In the genomic region with DNA sequence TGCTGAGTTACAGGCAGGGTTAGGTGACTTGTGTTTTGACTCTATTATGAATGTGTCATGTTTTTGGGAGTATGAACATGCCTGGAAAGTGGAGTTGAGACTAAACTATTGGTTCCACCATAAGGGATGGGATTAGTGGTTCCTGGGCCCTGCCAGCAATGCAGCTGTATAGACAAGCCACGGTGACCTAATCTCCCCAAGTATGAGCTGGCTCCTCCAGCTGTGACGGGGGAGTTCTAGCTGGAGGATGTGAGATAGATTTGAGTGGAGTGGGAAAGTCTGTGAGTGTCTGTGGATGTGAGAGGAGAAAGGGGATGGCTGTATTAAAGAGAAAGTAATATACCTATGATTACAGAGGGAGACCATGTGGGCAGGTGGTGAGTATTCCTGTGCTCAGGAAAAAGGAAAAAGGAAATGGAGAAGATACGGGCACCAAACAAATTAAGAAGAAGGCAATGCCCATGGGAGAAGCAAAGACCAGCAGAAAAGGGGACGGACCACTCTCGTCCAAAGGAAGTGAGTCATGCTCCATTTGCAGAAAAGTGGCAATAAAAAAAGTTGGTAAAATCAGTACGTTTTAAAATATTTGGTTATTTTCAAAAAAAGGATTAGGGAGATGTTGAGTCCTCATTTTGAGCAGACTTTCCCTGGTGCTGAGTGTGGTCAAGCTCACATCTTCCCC, we compare ENCODE assay signal across 16 cellular contexts. TPM values are rescaled to one million over a fixed set of nuclear protein-coding genes. Genes with fewer than 3 reads are reported as not detected.
DNase-seq lines count a peak whose midpoint lies in the region; ATAC-seq and TF ChIP-seq lines count a peak whose summit lies in the region.
"Had no signal": no experiment of that assay in that cellular context is flagged by ENCODE, and none has a peak within 500 bp of the region (broad histone marks: within the 10 kb centered on the region; RNA-seq: fewer than 3 reads in every experiment).

No MANE protein-coding gene starts in this region.

- H3K27me3 ChIP-seq in left ventricle myocardium inferior (ENCODE audit: low read depth) (no peaks in the 10 kb centered on the region), stomach smooth muscle (ENCODE audit: control insufficient read depth in 1 of 2, insufficient read depth in 2 of 2, low read length in 2 of 2) (no peaks in the 10 kb centered on the region), H7 (ENCODE audit: control insufficient read depth, insufficient read depth, low read length) (no peaks in the 10 kb centered on the region)
- H3K27me3 ChIP-seq: hepatocyte, testis had no signal

- no peak overlapping the region for H3K4me3 ChIP-seq in left ventricle myocardium inferior
- H3K4me3 ChIP-seq in stomach smooth muscle (ENCODE audit: low read length in 2 of 2) = no peak overlapping the region
- no peak overlapping the region for H3K4me3 ChIP-seq in H7 (ENCODE audit: insufficient read depth, low read depth, low read length)
- H3K4me3 ChIP-seq: hepatocyte, prostate gland, testis had no signal

- no peak for ATAC-seq in GM21737 (IDR thresholded peaks at IDR 0.05; ENCODE audit: unreplicated experiment)
- ATAC-seq: activated T-cell treated with anti-CD3 and anti-CD28 coated beads, Interleukin-2, amount 50 U/mL, for 72 hours had no signal

- intact Hi-C loops in left ventricle myocardium inferior (cut with micrococcal nuclease) = no loop called here

- peak; percentile 8 for DNase-seq in NCI-H82 (lab: John Stamatoyannopoulos, UW)
- no peak for DNase-seq in NCI-H82 treated with DMSO at 0.1 percent for 48 hours (lab: John Stamatoyannopoulos, UW; ENCODE audit: unreplicated experiment)
- peak; percentile 8 for DNase-seq in T1000 (lab: John Stamatoyannopoulos, UW)
- no peak for DNase-seq in left ventricle myocardium inferior
- DNase-seq in activated gamma-delta T cell (lab: John Stamatoyannopoulos, UW) = no peak
- DNase-seq in H7 = no peak
- DNase-seq: activated CD4-positive, alpha-beta T cell treated with anti-CD3 and anti-CD28 coated beads, Interleukin-2, amount 50 U/mL, for 48 hours; activated T-cell treated with anti-CD3 and anti-CD28 coated beads, Interleukin-2, amount 50 U/mL, for 72 hours; CD8-positive, alpha-beta memory T cell; MM.1S; SHP77 treated with DMSO at 0.1 percent for 48 hours; testis had no signal

- H3K27ac ChIP-seq in left ventricle myocardium inferior (replicated peaks) = peak overlapping the region; percentile 9
- peak overlapping the region; percentile 24 for H3K27ac ChIP-seq in stomach smooth muscle (ENCODE audit: low read length)
- H3K27ac ChIP-seq: hepatocyte, prostate gland, testis had no signal

- H3K4me1 ChIP-seq in left ventricle myocardium inferior = peaks cover 6% of the 10 kb centered on the region
- peaks cover 2% of the 10 kb centered on the region for H3K4me1 ChIP-seq in stomach smooth muscle (ENCODE audit: control insufficient read depth, insufficient read depth, low read length)
- H3K4me1 ChIP-seq: prostate gland, testis had no signal

- H3K9ac ChIP-seq in stomach smooth muscle (ENCODE audit: low read length in 2 of 2) = no peak overlapping the region

- H3K36me3 ChIP-seq in left ventricle myocardium inferior (no peaks in the 10 kb centered on the region), stomach smooth muscle (ENCODE audit: control insufficient read depth in 2 of 2, insufficient read depth in 2 of 2, low read length in 2 of 2) (no peaks in the 10 kb centered on the region), H7 (replicated peaks; ENCODE audit: control insufficient read depth, insufficient read depth, low read length) (no peaks in the 10 kb centered on the region)
- H3K36me3 ChIP-seq: prostate gland had no signal

- no peak for TF ChIP-seq CTCF in left ventricle myocardium inferior (IDR thresholded peaks at IDR 0.05; ENCODE audit: borderline replicate concordance)

- H3K9me3 ChIP-seq in left ventricle myocardium inferior (replicated peaks) (no peaks in the 10 kb centered on the region), stomach smooth muscle (ENCODE audit: control insufficient read depth in 2 of 2, low read length in 2 of 2) (no peaks in the 10 kb centered on the region)
- H3K9me3 ChIP-seq: prostate gland, testis had no signal

RNA-seq across cellular contexts. Expression of gene ICE1, which starts 48.3 kb away (rescaled TPM):
- 17.5 TPM for total RNA-seq in left ventricle myocardium inferior
- total RNA-seq in H7 (2014; rRNA removed; shearing (Covaris generic)) = 20.3 and 29.4 TPM in 2 replicates

Comparison
In these comparisons a context has a peak if more than half of its experiments do, and no peak if none do; other contexts are left out.
1. DNase-seq: peak in NCI-H82 (single experiment) and T1000 (single experiment); none in NCI-H82 treated with DMSO at 0.1 percent for 48 hours (single experiment), left ventricle myocardium inferior (single experiment), activated gamma-delta T cell (single experiment) and H7 (single experiment).